Comparison of ENCODE assay signal across 17 cellular contexts in the genomic region with DNA sequence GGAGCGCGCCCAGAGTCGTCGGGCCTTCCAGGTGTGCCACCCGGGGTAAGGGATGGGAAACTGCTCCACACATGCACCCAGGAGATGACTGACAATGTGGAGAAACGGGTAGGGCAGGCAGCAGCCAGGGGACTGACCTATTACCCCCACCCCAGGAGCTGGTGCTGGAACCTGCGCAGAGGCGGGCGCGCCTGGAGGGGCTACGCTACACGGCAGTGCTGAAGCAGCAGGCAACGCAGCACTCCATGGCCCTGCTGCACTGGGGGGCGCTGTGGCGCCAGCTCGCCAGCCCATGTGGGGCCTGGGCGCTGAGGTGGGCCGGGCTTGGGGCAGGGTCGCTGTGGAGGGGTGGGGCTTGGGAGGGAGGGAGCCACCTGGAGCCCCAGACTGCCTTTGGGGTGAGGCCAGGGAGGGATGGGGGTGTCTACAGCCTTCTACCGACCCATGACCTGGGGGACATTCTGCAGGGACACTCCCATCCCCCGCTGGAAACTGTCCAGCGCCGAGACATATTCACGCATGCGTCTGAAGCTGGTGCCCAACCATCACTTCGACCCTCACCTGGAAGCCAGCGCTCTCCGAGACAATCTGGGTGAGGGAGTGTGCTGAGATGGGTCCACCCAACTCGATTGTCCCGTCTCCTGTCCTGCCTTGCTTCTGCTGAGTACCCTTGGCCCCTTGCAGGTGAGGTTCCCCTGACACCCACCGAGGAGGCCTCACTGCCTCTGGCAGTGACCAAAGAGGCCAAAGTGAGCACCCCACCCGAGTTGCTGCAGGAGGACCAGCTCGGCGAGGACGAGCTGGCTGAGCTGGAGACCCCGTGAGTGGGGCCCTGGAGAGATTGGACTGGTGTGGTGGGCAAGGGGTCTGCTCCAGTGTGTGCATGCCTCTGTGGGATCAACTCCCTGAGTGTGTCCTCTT. TPM values are rescaled to one million over a fixed set of nuclear protein-coding genes. Genes with fewer than 3 reads are reported as not detected.
DNase-seq lines count a peak whose midpoint lies in the region; ATAC-seq and TF ChIP-seq lines count a peak whose summit lies in the region.
"Had no signal": no experiment of that assay in that cellular context is flagged by ENCODE, and none has a peak within 500 bp of the region (broad histone marks: within the 10 kb centered on the region; RNA-seq: fewer than 3 reads in every experiment).

No MANE protein-coding gene starts in this region.

- no peak overlapping the region for H3K9ac ChIP-seq in Karpas-422 (ENCODE audit: low read length)

- no peaks in the 10 kb centered on the region for H3K9me2 ChIP-seq in Karpas-422 (replicated peaks; ENCODE audit: insufficient read depth, low read length)

- H3K9me3 Mint-ChIP-seq in stimulated activated naive CD8-positive, alpha-beta T cell treated with anti-CD3 and anti-CD28 coated beads, Interleukin-15, amount 100 ng/mL, for 72 hours, result no peaks in the 10 kb centered on the region
- H3K9me3 Mint-ChIP-seq: activated CD4-positive, alpha-beta memory T cell treated with anti-CD3 and anti-CD28 coated beads for 36 hours; activated T-helper 1 cell treated with anti-CD3 and anti-CD28 coated beads, Interleukin-12 subunit alpha, Interleukin-12 subunit beta, Interleukin-2, Interleukin-4 antibody, amounts not matched to agents 30 ng/mL and 10 ng/mL and 1 ng/mL, durations not matched to agents 14 hours and 24 hours and 36 hours; natural killer cell treated with Interleukin-12 subunit alpha and Interleukin-12 subunit beta and Interleukin-15 and Interleukin-18, amount 100 ng/mL, for 72 hours; stimulated activated naive B cell treated with anti-CD40 and anti-IgM and Interleukin-4, amounts not matched to agents 10 μg/mL and 1 μg/mL and 100 μg/mL, for 72 hours had no signal

- no peak overlapping the region for H2AFZ ChIP-seq in Karpas-422 (ENCODE audit: low read length)

- ATAC-seq in stimulated activated naive CD8-positive, alpha-beta T cell treated with anti-CD3 and anti-CD28 coated beads, Interleukin-15, amount 100 ng/mL, for 72 hours, result no peak
- no peak for ATAC-seq in stimulated activated naive CD8-positive, alpha-beta T cell treated with anti-CD3 and anti-CD28 coated beads, Interleukin-15, Interleukin-2, amounts not matched to agents 100 U/mL and 50 U/mL, for 24 hours
- ATAC-seq in RWPE2 (ENCODE audit: low read depth), result no peak
- no peak for ATAC-seq in left lung
- no peak for ATAC-seq in GM21360 (IDR thresholded peaks at IDR 0.05; ENCODE audit: unreplicated experiment)
- ATAC-seq: natural killer cell treated with Interleukin-12 subunit alpha and Interleukin-12 subunit beta and Interleukin-15 and Interleukin-18, amount 100 ng/mL, for 72 hours; stimulated activated naive B cell treated with anti-CD40 and anti-IgM and Interleukin-4, amounts not matched to agents 10 μg/mL and 1 μg/mL and 100 μg/mL, for 72 hours had no signal

- TF ChIP-seq CTCF in RWPE2 (IDR thresholded peaks at IDR 0.05; ENCODE audit: poor library complexity, severe bottlenecking), result no peak
- no peak for TF ChIP-seq CTCF in left lung (IDR thresholded peaks at IDR 0.05)

- H3K4me1 Mint-ChIP-seq in stimulated activated naive CD8-positive, alpha-beta T cell treated with anti-CD3 and anti-CD28 coated beads, Interleukin-15, amount 100 ng/mL, for 72 hours, result peaks cover 23% of the 10 kb centered on the region

- H4K20me1 ChIP-seq in Karpas-422 (ENCODE audit: insufficient read depth, low read depth, low read length), result 0 out of 2 replicates have a peak, but pooled peaks cover 6% of the 10 kb centered on the region

- intact Hi-C loops in left lung (cut with DNase I), result no loop called here

- DNase-seq in stimulated activated naive CD8-positive, alpha-beta T cell treated with anti-CD3 and anti-CD28 coated beads, Interleukin-15, amount 100 ng/mL, for 72 hours, result no peak
- no peak for DNase-seq in stimulated activated naive CD8-positive, alpha-beta T cell treated with anti-CD3 and anti-CD28 coated beads, Interleukin-15, Interleukin-2, amounts not matched to agents 100 U/mL and 50 U/mL, for 24 hours
- DNase-seq in RWPE2 (ENCODE audit: low spot score) (peak; percentile 42), left lung (peak; percentile 15 to 76), Karpas-422 (no peak), NCI-H446 (lab: John Stamatoyannopoulos, UW) (no peak), DMS79 (lab: John Stamatoyannopoulos, UW) (no peak)
- DNase-seq: activated CD4-positive, alpha-beta memory T cell treated with anti-CD3 and anti-CD28 coated beads for 36 hours; DMS153; NCI-H1694 treated with DMSO at 0.1 percent for 48 hours; stimulated activated naive B cell treated with anti-CD40 and anti-IgM and Interleukin-4, amounts not matched to agents 10 μg/mL and 1 μg/mL and 100 μg/mL, for 72 hours had no signal

- no peak overlapping the region for H3K4me3 ChIP-seq in RWPE2 (ENCODE audit: severe bottlenecking)
- no peak overlapping the region for H3K4me3 ChIP-seq in left lung
- H3K4me3 ChIP-seq in Karpas-422 (ENCODE audit: low read length), result no peak overlapping the region
- H3K4me3 ChIP-seq: dorsolateral prefrontal cortex, SJSA1 had no signal

- no peaks in the 10 kb centered on the region for H3K79me2 ChIP-seq in Karpas-422 (ENCODE audit: low read length)

- no peaks in the 10 kb centered on the region for H3K27me3 Mint-ChIP-seq in stimulated activated naive CD8-positive, alpha-beta T cell treated with anti-CD3 and anti-CD28 coated beads, Interleukin-15, amount 100 ng/mL, for 72 hours
- H3K27me3 Mint-ChIP-seq: activated CD4-positive, alpha-beta memory T cell treated with anti-CD3 and anti-CD28 coated beads for 36 hours; B cell; natural killer cell treated with Interleukin-12 subunit alpha and Interleukin-12 subunit beta and Interleukin-15 and Interleukin-18, amount 100 ng/mL, for 72 hours; stimulated activated naive B cell treated with anti-CD40 and anti-IgM and Interleukin-4, amounts not matched to agents 10 μg/mL and 1 μg/mL and 100 μg/mL, for 72 hours had no signal

- H3K4me1 ChIP-seq in RWPE2 (ENCODE audit: insufficient read depth, poor library complexity, severe bottlenecking) (no peaks in the 10 kb centered on the region), left lung (peaks cover 0 to 14% of the 10 kb centered on the region in 2 donors), Karpas-422 (ENCODE audit: low read length) (peaks cover 9% of the 10 kb centered on the region)

- H3K36me3 ChIP-seq in RWPE2 (ENCODE audit: low read depth), result peaks cover 90% of the 10 kb centered on the region
- H3K36me3 ChIP-seq in left lung, result peaks cover 0 to 100% of the 10 kb centered on the region in 2 donors
- H3K36me3 ChIP-seq in Karpas-422 (ENCODE audit: insufficient read depth, low read length), result peaks cover 24% of the 10 kb centered on the region
- H3K36me3 ChIP-seq: SJSA1 had no signal

- H3K4me2 ChIP-seq in Karpas-422 (ENCODE audit: low read depth, low read length, poor library complexity, severe bottlenecking), result no peak overlapping the region

- H3K4me3 Mint-ChIP-seq in stimulated activated naive CD8-positive, alpha-beta T cell treated with anti-CD3 and anti-CD28 coated beads, Interleukin-15, amount 100 ng/mL, for 72 hours, result no peak overlapping the region
- H3K4me3 Mint-ChIP-seq: activated CD4-positive, alpha-beta memory T cell treated with anti-CD3 and anti-CD28 coated beads for 36 hours; activated T-helper 1 cell treated with anti-CD3 and anti-CD28 coated beads, Interleukin-12 subunit alpha, Interleukin-12 subunit beta, Interleukin-2, Interleukin-4 antibody, amounts not matched to agents 30 ng/mL and 10 ng/mL and 1 ng/mL, durations not matched to agents 14 hours and 24 hours and 36 hours; B cell; natural killer cell treated with Interleukin-12 subunit alpha and Interleukin-12 subunit beta and Interleukin-15 and Interleukin-18, amount 100 ng/mL, for 72 hours; stimulated activated naive B cell treated with anti-CD40 and anti-IgM and Interleukin-4, amounts not matched to agents 10 μg/mL and 1 μg/mL and 100 μg/mL, for 72 hours had no signal

- H3K27ac ChIP-seq in RWPE2 (ENCODE audit: poor library complexity, severe bottlenecking), result no peak overlapping the region
- no peak overlapping the region for H3K27ac ChIP-seq in left lung
- H3K27ac ChIP-seq in Karpas-422 (ENCODE audit: low read length), result no peak overlapping the region
- H3K27ac ChIP-seq: dorsolateral prefrontal cortex, SJSA1 had no signal

- peak overlapping the region; percentile 19 to 84 for H3K27ac Mint-ChIP-seq in stimulated activated naive CD8-positive, alpha-beta T cell treated with anti-CD3 and anti-CD28 coated beads, Interleukin-15, amount 100 ng/mL, for 72 hours
- H3K27ac Mint-ChIP-seq: activated CD4-positive, alpha-beta memory T cell treated with anti-CD3 and anti-CD28 coated beads for 36 hours; activated T-helper 1 cell treated with anti-CD3 and anti-CD28 coated beads, Interleukin-12 subunit alpha, Interleukin-12 subunit beta, Interleukin-2, Interleukin-4 antibody, amounts not matched to agents 30 ng/mL and 10 ng/mL and 1 ng/mL, durations not matched to agents 14 hours and 24 hours and 36 hours; B cell; natural killer cell treated with Interleukin-12 subunit alpha and Interleukin-12 subunit beta and Interleukin-15 and Interleukin-18, amount 100 ng/mL, for 72 hours; stimulated activated naive B cell treated with anti-CD40 and anti-IgM and Interleukin-4, amounts not matched to agents 10 μg/mL and 1 μg/mL and 100 μg/mL, for 72 hours had no signal

- H3K9me3 ChIP-seq in RWPE2 (ENCODE audit: severe bottlenecking) (no peaks in the 10 kb centered on the region), left lung (no peaks in the 10 kb centered on the region), Karpas-422 (ENCODE audit: low read length) (no peaks in the 10 kb centered on the region)
- H3K9me3 ChIP-seq: SJSA1 had no signal

- no peaks in the 10 kb centered on the region for H3K27me3 ChIP-seq in RWPE2 (ENCODE audit: insufficient read depth, poor library complexity, severe bottlenecking)
- H3K27me3 ChIP-seq in left lung, result no peaks in the 10 kb centered on the region
- no peaks in the 10 kb centered on the region for H3K27me3 ChIP-seq in Karpas-422 (ENCODE audit: low read length)
- H3K27me3 ChIP-seq: dorsolateral prefrontal cortex, SJSA1 had no signal

RNA-seq across cellular contexts. Expression of a gene that starts 23.3 kb away (rescaled TPM):
- total RNA-seq in left lung, result 100 to 1,000 TPM in 1 of 2 donors, 10 to 100 TPM in 1; 99.6 to 148 TPM
- total RNA-seq in Karpas-422 (2014; rRNA removed; shearing (Covaris generic); ENCODE audit: low replicate concordance), result 60.5 and 133 TPM in 2 replicates

RNA-seq across cellular contexts. Expression of a gene that starts 26.2 kb away (rescaled TPM):
- 10 to 100 TPM; 34.7 to 43.7 TPM for total RNA-seq in left lung
- total RNA-seq in Karpas-422 (2014; rRNA removed; shearing (Covaris generic); ENCODE audit: low replicate concordance), result 40.2 and 83.5 TPM in 2 replicates

Comparison
In these comparisons a context has a peak if more than half of its experiments do, and no peak if none do; other contexts are left out.
1. DNase-seq: peak in RWPE2 (single experiment) and left lung (2 of 2); none in stimulated activated naive CD8-positive, alpha-beta T cell treated with anti-CD3 and anti-CD28 coated beads, Interleukin-15, amount 100 ng/mL, for 72 hours (0 of 2), stimulated activated naive CD8-positive, alpha-beta T cell treated with anti-CD3 and anti-CD28 coated beads, Interleukin-15, Interleukin-2, amounts not matched to agents 100 U/mL and 50 U/mL, for 24 hours (single experiment), Karpas-422 (single experiment), NCI-H446 (0 of 2) and DMS79 (single experiment).